ENCODE assay signal across 18 cellular contexts in genomic region chr10:33783078-33783477, GRCh38.
DNase-seq lines count a peak whose midpoint lies in the region; ATAC-seq and TF ChIP-seq lines count a peak whose summit lies in the region.
"Had no signal": no experiment of that assay in that cellular context is flagged by ENCODE, and none has a peak within 500 bp of the region (broad histone marks: within the 10 kb centered on the region; RNA-seq: fewer than 3 reads in every experiment).

No MANE protein-coding gene starts in this region.

- H3K4me3 ChIP-seq in HEK293 (ENCODE audit: low read depth, low read length): no peak overlapping the region
- H3K4me3 ChIP-seq: BLaER1 treated with 17β-estradiol and CSF1 and Interleukin-3, amounts not matched to agents 10 nM and 100 nM; GM23248 had no signal

- H3K27ac ChIP-seq in HEK293 (ENCODE audit: extremely low read depth, low read depth, low read length): no peak overlapping the region
- H3K27ac ChIP-seq: 22Rv1; BLaER1 treated with 17β-estradiol and CSF1 and Interleukin-3, amounts not matched to agents 10 nM and 100 nM; GM23248; HL-60 had no signal

- H3K4me1 Mint-ChIP-seq in activated CD8-positive, alpha-beta T cell treated with anti-CD3 and anti-CD28 coated beads, Interleukin-2, amount 10 ng/mL, durations not matched to agents 7 days and 5 days (ENCODE audit: low read depth): no peaks in the 10 kb centered on the region
- H3K4me1 Mint-ChIP-seq: CD4-positive, CD25-positive, alpha-beta regulatory T cell; IgD-negative memory B cell had no signal

- CTCF ChIA-PET in HEK293 (lab: Yijun Ruan, JAX): no interaction called here
- CTCF ChIA-PET in activated CD8-positive, alpha-beta T cell treated with anti-CD3 and anti-CD28 coated beads, Interleukin-2, amount 10 ng/mL, durations not matched to agents 7 days and 5 days (lab: Charles Lee): no interaction called here

- DNase-seq in DMS 273 (lab: John Stamatoyannopoulos, UW; ENCODE audit: unreplicated experiment) (peak; percentile 11), DMS 273 treated with DMSO at 0.1 percent for 48 hours (lab: John Stamatoyannopoulos, UW) (no peak), NAMALWA (ENCODE audit: low spot score) (peak; percentile 10), DMS114 treated with DMSO at 0.1 percent for 48 hours (lab: John Stamatoyannopoulos, UW; ENCODE audit: unreplicated experiment) (no peak), Right ventricle myocardium superior (no peak)
- no peak for DNase-seq in activated CD8-positive, alpha-beta T cell treated with anti-CD3 and anti-CD28 coated beads, Interleukin-2, amount 10 ng/mL, durations not matched to agents 7 days and 5 days
- DNase-seq: AML-193; Calu3; CD4-positive, CD25-positive, alpha-beta regulatory T cell; DND-41; GF-D8; GM23248; H7 had no signal

- H3K4me3 Mint-ChIP-seq in activated CD8-positive, alpha-beta T cell treated with anti-CD3 and anti-CD28 coated beads, Interleukin-2, amount 10 ng/mL, durations not matched to agents 7 days and 5 days: no peak overlapping the region
- H3K4me3 Mint-ChIP-seq: CD4-positive, CD25-positive, alpha-beta regulatory T cell had no signal

- POLR2A ChIA-PET in HEK293 (lab: Yijun Ruan, JAX): no interaction called here
- POLR2A ChIA-PET in activated CD8-positive, alpha-beta T cell treated with anti-CD3 and anti-CD28 coated beads, Interleukin-2, amount 10 ng/mL, durations not matched to agents 7 days and 5 days (lab: Charles Lee): no interaction called here

- TF ChIP-seq CTCF in HEK293 (tag by site-specific recombination; IDR thresholded peaks at IDR 0.05): no peak

- no peaks in the 10 kb centered on the region for H3K36me3 ChIP-seq in HEK293 (ENCODE audit: control insufficient read depth in 2 of 2, insufficient read depth in 1 of 2, low read length in 2 of 2)
- H3K36me3 ChIP-seq: BLaER1 treated with 17β-estradiol and CSF1 and Interleukin-3, amounts not matched to agents 10 nM and 100 nM had no signal

- no peaks in the 10 kb centered on the region for H3K9me3 Mint-ChIP-seq in activated CD8-positive, alpha-beta T cell treated with anti-CD3 and anti-CD28 coated beads, Interleukin-2, amount 10 ng/mL, durations not matched to agents 7 days and 5 days (ENCODE audit: insufficient read depth)

- no peaks in the 10 kb centered on the region for H3K27me3 Mint-ChIP-seq in activated CD8-positive, alpha-beta T cell treated with anti-CD3 and anti-CD28 coated beads, Interleukin-2, amount 10 ng/mL, durations not matched to agents 7 days and 5 days (ENCODE audit: low read depth)
- H3K27me3 Mint-ChIP-seq: IgD-negative memory B cell had no signal

- H3K36me3 Mint-ChIP-seq in activated CD8-positive, alpha-beta T cell treated with anti-CD3 and anti-CD28 coated beads, Interleukin-2, amount 10 ng/mL, durations not matched to agents 7 days and 5 days (ENCODE audit: low read depth): no peaks in the 10 kb centered on the region
- H3K36me3 Mint-ChIP-seq: CD4-positive, CD25-positive, alpha-beta regulatory T cell; IgD-negative memory B cell had no signal

- ATAC-seq in activated CD8-positive, alpha-beta T cell treated with anti-CD3 and anti-CD28 coated beads, Interleukin-2, amount 10 ng/mL, durations not matched to agents 7 days and 5 days: no peak
- no peak for ATAC-seq in Right ventricle myocardium superior (ENCODE audit: poor library complexity)

- no peaks in the 10 kb centered on the region for H3K4me1 ChIP-seq in HEK293 (ENCODE audit: control insufficient read depth, insufficient read depth, low read length)
- H3K4me1 ChIP-seq: BLaER1 treated with 17β-estradiol and CSF1 and Interleukin-3, amounts not matched to agents 10 nM and 100 nM had no signal

- H3K27ac Mint-ChIP-seq in activated CD8-positive, alpha-beta T cell treated with anti-CD3 and anti-CD28 coated beads, Interleukin-2, amount 10 ng/mL, durations not matched to agents 7 days and 5 days: no peak overlapping the region
- H3K27ac Mint-ChIP-seq: CD4-positive, CD25-positive, alpha-beta regulatory T cell; IgD-negative memory B cell had no signal

- H3K9me3 ChIP-seq in HEK293 (ENCODE audit: control insufficient read depth, insufficient read depth, low read depth, low read length): no peaks in the 10 kb centered on the region

- intact Hi-C loops in Right ventricle myocardium superior (cut with DNase I): no loop called here

TF ChIP-seq in HEK293, 187 proteins besides CTCF, POLR2A, EP300 and RAD21:
- no peak for TF ChIP-seq ZNF140 (tag by site-specific recombination; IDR thresholded peaks at IDR 0.05)
- TF ChIP-seq ZNF580 (tag by site-specific recombination; IDR thresholded peaks at IDR 0.05): no peak
- TF ChIP-seq, protein P1, sequence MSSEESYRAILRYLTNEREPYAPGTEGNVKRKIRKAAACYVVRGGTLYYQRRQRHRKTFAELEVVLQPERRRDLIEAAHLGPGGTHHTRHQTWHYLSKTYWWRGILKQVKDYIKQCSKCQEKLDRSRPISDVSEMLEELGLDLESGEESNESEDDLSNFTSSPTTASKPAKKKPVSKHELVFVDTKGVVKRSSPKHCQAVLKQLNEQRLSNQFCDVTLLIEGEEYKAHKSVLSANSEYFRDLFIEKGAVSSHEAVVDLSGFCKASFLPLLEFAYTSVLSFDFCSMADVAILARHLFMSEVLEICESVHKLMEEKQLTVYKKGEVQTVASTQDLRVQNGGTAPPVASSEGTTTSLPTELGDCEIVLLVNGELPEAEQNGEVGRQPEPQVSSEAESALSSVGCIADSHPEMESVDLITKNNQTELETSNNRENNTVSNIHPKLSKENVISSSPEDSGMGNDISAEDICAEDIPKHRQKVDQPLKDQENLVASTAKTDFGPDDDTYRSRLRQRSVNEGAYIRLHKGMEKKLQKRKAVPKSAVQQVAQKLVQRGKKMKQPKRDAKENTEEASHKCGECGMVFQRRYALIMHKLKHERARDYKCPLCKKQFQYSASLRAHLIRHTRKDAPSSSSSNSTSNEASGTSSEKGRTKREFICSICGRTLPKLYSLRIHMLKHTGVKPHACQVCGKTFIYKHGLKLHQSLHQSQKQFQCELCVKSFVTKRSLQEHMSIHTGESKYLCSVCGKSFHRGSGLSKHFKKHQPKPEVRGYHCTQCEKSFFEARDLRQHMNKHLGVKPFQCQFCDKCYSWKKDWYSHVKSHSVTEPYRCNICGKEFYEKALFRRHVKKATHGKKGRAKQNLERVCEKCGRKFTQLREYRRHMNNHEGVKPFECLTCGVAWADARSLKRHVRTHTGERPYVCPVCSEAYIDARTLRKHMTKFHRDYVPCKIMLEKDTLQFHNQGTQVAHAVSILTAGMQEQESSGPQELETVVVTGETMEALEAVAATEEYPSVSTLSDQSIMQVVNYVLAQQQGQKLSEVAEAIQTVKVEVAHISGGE (tag by site-specific recombination; conservative IDR thresholded peaks at IDR 0.05; ENCODE audit: low read depth): peak; percentile 68
- no peak for TF ChIP-seq ZNF501 (tag by site-specific recombination; IDR thresholded peaks at IDR 0.05)

Comparison
In these comparisons a context has a peak if more than half of its experiments do, and no peak if none do; other contexts are left out.
1. DNase-seq: peak in DMS 273 (single experiment) and NAMALWA (single experiment); none in DMS 273 treated with DMSO at 0.1 percent for 48 hours (single experiment), DMS114 treated with DMSO at 0.1 percent for 48 hours (single experiment), activated CD8-positive, alpha-beta T cell treated with anti-CD3 and anti-CD28 coated beads, Interleukin-2, amount 10 ng/mL, durations not matched to agents 7 days and 5 days (single experiment) and Right ventricle myocardium superior (single experiment).